Comparison of ENCODE assay signal across 8 cellular contexts in genomic region chr6:17281100-17281496, GRCh38. TPM values are rescaled to one million over a fixed set of nuclear protein-coding genes. Genes with fewer than 3 reads are reported as not detected.
DNase-seq lines count a peak whose midpoint lies in the region; ATAC-seq and TF ChIP-seq lines count a peak whose summit lies in the region.

Gene RBM24, plus strand, starts transcription at chr6:17281361. Its CDS starts 221 bp downstream, at chr6:17281582.

- no peaks in the 10 kb centered on the region for H3K36me3 Mint-ChIP-seq in activated naive CD4-positive, alpha-beta T cell treated with anti-CD3 and anti-CD28 coated beads, Interleukin-2, amount 50 U/mL, for 24 hours
- no peaks in the 10 kb centered on the region for H3K36me3 Mint-ChIP-seq in glutamatergic neuron (ENCODE audit: unreplicated experiment)

- peak within 1 kb of the TSS; percentile 78 for H3K4me3 Mint-ChIP-seq in activated naive CD4-positive, alpha-beta T cell treated with anti-CD3 and anti-CD28 coated beads, Interleukin-2, amount 50 U/mL, for 24 hours
- peak within 1 kb of the TSS; percentile 91 for H3K4me3 Mint-ChIP-seq in glutamatergic neuron (ENCODE audit: unreplicated experiment)

- H3K4me3 ChIP-seq in neutrophil (ENCODE audit: low read depth in 1 of 2, low read length in 1 of 2) (peak within 1 kb of the TSS; percentile 42 to 57), uterus (peak within 1 kb of the TSS; percentile 71 to 81)

- H3K27ac ChIP-seq in neutrophil (no peak within 1 kb of the TSS), uterus (peak within 1 kb of the TSS; percentile 86 to 92)

- TF ChIP-seq CTCF in glutamatergic neuron (IDR thresholded peaks at IDR 0.05; ENCODE audit: partially characterized antibody, unreplicated experiment) (no peak), neutrophil (IDR thresholded peaks at IDR 0.05) (no peak), uterus (IDR thresholded peaks at IDR 0.05) (peak; percentile 19 to 42 (median 32))

- peak; percentile 14 for DNase-seq in NCI-H2227 (lab: John Stamatoyannopoulos, UW; ENCODE audit: unreplicated experiment)
- DNase-seq in glutamatergic neuron, result peak; percentile 78
- peak; percentile 70 to 79 for DNase-seq in uterus
- no peak for DNase-seq in UCSD-AML1 (lab: John Stamatoyannopoulos, UW; ENCODE audit: unreplicated experiment)

- ATAC-seq in GM19397 (IDR thresholded peaks at IDR 0.05; ENCODE audit: unreplicated experiment), result no peak

- peaks cover 99% of the 10 kb centered on the region for H3K27me3 ChIP-seq in neutrophil
- H3K27me3 ChIP-seq in uterus, result no peaks in the 10 kb centered on the region

- no peaks in the 10 kb centered on the region for H3K9me3 ChIP-seq in ES-I3 (ENCODE audit: control insufficient read depth, insufficient read depth, low read length)
- no peaks in the 10 kb centered on the region for H3K9me3 ChIP-seq in neutrophil
- H3K9me3 ChIP-seq in uterus, result no peaks in the 10 kb centered on the region

- H3K4me1 ChIP-seq in ES-I3 (ENCODE audit: insufficient read depth, low read length) (peaks cover 6% of the 10 kb centered on the region; the same call in 1 of the 2 replicates), neutrophil (ENCODE audit: control insufficient read depth in 1 of 2, insufficient read depth in 1 of 2, low read depth in 1 of 2, low read length in 1 of 2) (peaks cover 6 to 19% of the 10 kb centered on the region in 2 experiments), uterus (no peaks in the 10 kb centered on the region)

- H3K4me1 Mint-ChIP-seq in activated naive CD4-positive, alpha-beta T cell treated with anti-CD3 and anti-CD28 coated beads, Interleukin-2, amount 50 U/mL, for 24 hours, result peaks cover 9% of the 10 kb centered on the region
- H3K4me1 Mint-ChIP-seq in glutamatergic neuron (ENCODE audit: low read depth, unreplicated experiment), result no peaks in the 10 kb centered on the region

- H3K27me3 Mint-ChIP-seq in activated naive CD4-positive, alpha-beta T cell treated with anti-CD3 and anti-CD28 coated beads, Interleukin-2, amount 50 U/mL, for 24 hours, result peaks cover 61% of the 10 kb centered on the region
- H3K27me3 Mint-ChIP-seq in glutamatergic neuron (ENCODE audit: unreplicated experiment), result peaks cover 12% of the 10 kb centered on the region

- intact Hi-C loops in uterus (cut with DNase I; ENCODE audit: low total_unique reads), result no loop called here

- TF ChIP-seq POLR2A in uterus (IDR thresholded peaks at IDR 0.05), result no peak

- H3K36me3 ChIP-seq in ES-I3 (ENCODE audit: insufficient read depth, low read length), result no peaks in the 10 kb centered on the region
- no peaks in the 10 kb centered on the region for H3K36me3 ChIP-seq in neutrophil
- no peaks in the 10 kb centered on the region for H3K36me3 ChIP-seq in uterus

- no peak within 1 kb of the TSS for H3K27ac Mint-ChIP-seq in activated naive CD4-positive, alpha-beta T cell treated with anti-CD3 and anti-CD28 coated beads, Interleukin-2, amount 50 U/mL, for 24 hours
- H3K27ac Mint-ChIP-seq in glutamatergic neuron (ENCODE audit: unreplicated experiment), result peak within 1 kb of the TSS; percentile 62

- peak within 1 kb of the TSS; percentile 93 for H3K9ac ChIP-seq in ES-I3 (ENCODE audit: low read depth, low read length)

- no peaks in the 10 kb centered on the region for H3K9me3 Mint-ChIP-seq in activated naive CD4-positive, alpha-beta T cell treated with anti-CD3 and anti-CD28 coated beads, Interleukin-2, amount 50 U/mL, for 24 hours
- peaks cover 4% of the 10 kb centered on the region for H3K9me3 Mint-ChIP-seq in glutamatergic neuron (ENCODE audit: unreplicated experiment)

RNA-seq across cellular contexts. Expression of gene RBM24, which starts in this region (rescaled TPM):
- total RNA-seq in glutamatergic neuron (ENCODE audit: unreplicated experiment) (4.9 TPM), uterus (10 to 100 TPM in 3 of 4 donors, 1 to 10 TPM in 1; 2.0 to 69.4 (median 27.0) TPM)

Comparison
In these comparisons a context has a peak if more than half of its experiments do, and no peak if none do; other contexts are left out.
1. CTCF ChIP-seq: peak in uterus (4 of 4); none in glutamatergic neuron (single experiment) and neutrophil (single experiment).